Comparison of ENCODE assay signal across 35 cellular contexts in genomic region chr4:163941221-163941865, GRCh38.
DNase-seq lines count a peak whose midpoint lies in the region; ATAC-seq, FAIRE-seq and TF ChIP-seq lines count a peak whose summit lies in the region.
"Had no signal": no experiment of that assay in that cellular context is flagged by ENCODE, and none has a peak within 500 bp of the region (broad histone marks: within the 10 kb centered on the region; RNA-seq: fewer than 3 reads in every experiment).

No MANE protein-coding gene starts in this region.

- intact Hi-C loops in CD4-positive, alpha-beta T cell (cut with DNase I, micrococcal nuclease), result no loop called here
- intact Hi-C loops in activated T-helper 1 cell treated with anti-CD3 and anti-CD28 coated beads, Interleukin-12 subunit alpha, Interleukin-12 subunit beta, Interleukin-2, Interleukin-4 antibody, amounts not matched to agents 30 ng/mL and 10 ng/mL and 1 ng/mL, durations not matched to agents 14 hours and 24 hours and 36 hours (cut with micrococcal nuclease), result no loop called here

- no peak overlapping the region for H3K4me3 Mint-ChIP-seq in astrocyte (ENCODE audit: unreplicated experiment)
- H3K4me3 Mint-ChIP-seq in CD4-positive, alpha-beta T cell, result no peak overlapping the region
- no peak overlapping the region for H3K4me3 Mint-ChIP-seq in activated T-helper 1 cell treated with anti-CD3 and anti-CD28 coated beads, Interleukin-12 subunit alpha, Interleukin-12 subunit beta, Interleukin-2, Interleukin-4 antibody, amounts not matched to agents 30 ng/mL and 10 ng/mL and 1 ng/mL, durations not matched to agents 14 hours and 24 hours and 36 hours
- H3K4me3 Mint-ChIP-seq: activated CD8-positive, alpha-beta T cell treated with anti-CD3 and anti-CD28 coated beads, Interleukin-2, amount 10 ng/mL, durations not matched to agents 7 days and 5 days; activated naive CD4-positive, alpha-beta T cell treated with anti-CD3 and anti-CD28 coated beads, Interleukin-2, amount 50 U/mL, for 24 hours; memory B cell; neural crest cell had no signal

- H3K27ac ChIP-seq in astrocyte (ENCODE audit: low read depth, low read length), result no peak overlapping the region
- H3K27ac ChIP-seq in CD4-positive, alpha-beta T cell (ENCODE audit: low read depth, low read length), result no peak overlapping the region
- H3K27ac ChIP-seq: BLaER1 treated with 17β-estradiol and CSF1 and Interleukin-3, amounts not matched to agents 10 nM and 100 nM; gastroesophageal sphincter; pancreas; VCaP had no signal

- H2AFZ ChIP-seq in astrocyte (ENCODE audit: low read depth, low read length), result no peak overlapping the region

- no peaks in the 10 kb centered on the region for H3K79me2 ChIP-seq in astrocyte (ENCODE audit: insufficient read depth, low read length)

- H3K27me3 Mint-ChIP-seq in astrocyte (ENCODE audit: low read depth, unreplicated experiment), result no peaks in the 10 kb centered on the region
- no peaks in the 10 kb centered on the region for H3K27me3 Mint-ChIP-seq in CD4-positive, alpha-beta T cell
- H3K27me3 Mint-ChIP-seq in activated T-helper 1 cell treated with anti-CD3 and anti-CD28 coated beads, Interleukin-12 subunit alpha, Interleukin-12 subunit beta, Interleukin-2, Interleukin-4 antibody, amounts not matched to agents 30 ng/mL and 10 ng/mL and 1 ng/mL, durations not matched to agents 14 hours and 24 hours and 36 hours (ENCODE audit: insufficient read depth), result no peaks in the 10 kb centered on the region
- H3K27me3 Mint-ChIP-seq: activated naive CD4-positive, alpha-beta T cell treated with anti-CD3 and anti-CD28 coated beads, Interleukin-2, amount 50 U/mL, for 24 hours had no signal

- no peaks in the 10 kb centered on the region for H3K4me1 Mint-ChIP-seq in astrocyte (ENCODE audit: low read depth, unreplicated experiment)
- no peaks in the 10 kb centered on the region for H3K4me1 Mint-ChIP-seq in CD4-positive, alpha-beta T cell (ENCODE audit: low read depth)
- H3K4me1 Mint-ChIP-seq in activated T-helper 1 cell treated with anti-CD3 and anti-CD28 coated beads, Interleukin-12 subunit alpha, Interleukin-12 subunit beta, Interleukin-2, Interleukin-4 antibody, amounts not matched to agents 30 ng/mL and 10 ng/mL and 1 ng/mL, durations not matched to agents 14 hours and 24 hours and 36 hours (ENCODE audit: low read depth), result no peaks in the 10 kb centered on the region
- H3K4me1 Mint-ChIP-seq: activated naive CD4-positive, alpha-beta T cell treated with anti-CD3 and anti-CD28 coated beads, Interleukin-2, amount 50 U/mL, for 24 hours; memory B cell; neural crest cell had no signal

- H3K4me3 ChIP-seq in astrocyte (ENCODE audit: insufficient read depth, low read depth, low read length) (no peak overlapping the region), fibroblast of mammary gland (ENCODE audit: control insufficient read depth, low read depth, low read length) (no peak overlapping the region)
- H3K4me3 ChIP-seq: BLaER1 treated with 17β-estradiol and CSF1 and Interleukin-3, amounts not matched to agents 10 nM and 100 nM; gastroesophageal sphincter; pancreas had no signal

- no peaks in the 10 kb centered on the region for H3K27me3 ChIP-seq in astrocyte (ENCODE audit: insufficient read depth, low read length)
- no peaks in the 10 kb centered on the region for H3K27me3 ChIP-seq in CD4-positive, alpha-beta T cell (ENCODE audit: control insufficient read depth, insufficient read depth, low read length)
- H3K27me3 ChIP-seq: BLaER1 treated with 17β-estradiol and CSF1 and Interleukin-3, amounts not matched to agents 10 nM and 100 nM; gastroesophageal sphincter; pancreas had no signal

- no peak overlapping the region for H3K27ac Mint-ChIP-seq in astrocyte (ENCODE audit: unreplicated experiment)
- H3K27ac Mint-ChIP-seq in CD4-positive, alpha-beta T cell, result no peak overlapping the region
- no peak overlapping the region for H3K27ac Mint-ChIP-seq in activated T-helper 1 cell treated with anti-CD3 and anti-CD28 coated beads, Interleukin-12 subunit alpha, Interleukin-12 subunit beta, Interleukin-2, Interleukin-4 antibody, amounts not matched to agents 30 ng/mL and 10 ng/mL and 1 ng/mL, durations not matched to agents 14 hours and 24 hours and 36 hours
- H3K27ac Mint-ChIP-seq: activated CD8-positive, alpha-beta T cell treated with anti-CD3 and anti-CD28 coated beads, Interleukin-2, amount 10 ng/mL, durations not matched to agents 7 days and 5 days; activated naive CD4-positive, alpha-beta T cell treated with anti-CD3 and anti-CD28 coated beads, Interleukin-2, amount 50 U/mL, for 24 hours; activated T-helper 2 cell treated with anti-CD3 and anti-CD28 coated beads, Interferon-gamma antibody, Interleukin-2, Interleukin-4, amounts not matched to agents 10 μg/mL and 5 μg/mL and 100 μg/mL, durations not matched to agents 14 hours and 24 hours and 36 hours; memory B cell had no signal

- H3K9ac ChIP-seq in astrocyte (ENCODE audit: low read length), result no peak overlapping the region
- H3K9ac ChIP-seq: BLaER1 treated with 17β-estradiol and CSF1 and Interleukin-3, amounts not matched to agents 10 nM and 100 nM had no signal

- no peaks in the 10 kb centered on the region for H3K36me3 ChIP-seq in astrocyte (ENCODE audit: insufficient read depth, low read length)
- H3K36me3 ChIP-seq: BLaER1 treated with 17β-estradiol and CSF1 and Interleukin-3, amounts not matched to agents 10 nM and 100 nM; gastroesophageal sphincter; pancreas had no signal

- no peaks in the 10 kb centered on the region for H3K9me3 Mint-ChIP-seq in astrocyte (ENCODE audit: unreplicated experiment)
- no peaks in the 10 kb centered on the region for H3K9me3 Mint-ChIP-seq in CD4-positive, alpha-beta T cell
- no peaks in the 10 kb centered on the region for H3K9me3 Mint-ChIP-seq in activated T-helper 1 cell treated with anti-CD3 and anti-CD28 coated beads, Interleukin-12 subunit alpha, Interleukin-12 subunit beta, Interleukin-2, Interleukin-4 antibody, amounts not matched to agents 30 ng/mL and 10 ng/mL and 1 ng/mL, durations not matched to agents 14 hours and 24 hours and 36 hours
- H3K9me3 Mint-ChIP-seq: activated T-helper 2 cell treated with anti-CD3 and anti-CD28 coated beads, Interferon-gamma antibody, Interleukin-2, Interleukin-4, amounts not matched to agents 10 μg/mL and 5 μg/mL and 100 μg/mL, durations not matched to agents 14 hours and 24 hours and 36 hours; neural crest cell had no signal

- no peaks in the 10 kb centered on the region for H3K36me3 Mint-ChIP-seq in astrocyte (ENCODE audit: low read depth, unreplicated experiment)
- H3K36me3 Mint-ChIP-seq in CD4-positive, alpha-beta T cell (ENCODE audit: low read depth), result no peaks in the 10 kb centered on the region
- no peaks in the 10 kb centered on the region for H3K36me3 Mint-ChIP-seq in activated T-helper 1 cell treated with anti-CD3 and anti-CD28 coated beads, Interleukin-12 subunit alpha, Interleukin-12 subunit beta, Interleukin-2, Interleukin-4 antibody, amounts not matched to agents 30 ng/mL and 10 ng/mL and 1 ng/mL, durations not matched to agents 14 hours and 24 hours and 36 hours (ENCODE audit: low read depth)
- H3K36me3 Mint-ChIP-seq: memory B cell had no signal

- DNase-seq in M059J (ENCODE audit: low read depth), result peak; percentile 37
- DNase-seq in astrocyte (ENCODE audit: low read depth), result peak; percentile 8
- DNase-seq in fibroblast of mammary gland (ENCODE audit: low read depth), result peak; percentile 12
- peak; percentile 56 for DNase-seq in renal cortical epithelial cell (ENCODE audit: low read depth)
- DNase-seq in NCI-H226, result no peak
- DNase-seq in GOT3 (lab: John Stamatoyannopoulos, UW), result no peak
- no peak for DNase-seq in CD4-positive, alpha-beta T cell
- no peak for DNase-seq in activated T-helper 1 cell treated with anti-CD3 and anti-CD28 coated beads, Interleukin-12 subunit alpha, Interleukin-12 subunit beta, Interleukin-2, Interleukin-4 antibody, amounts not matched to agents 30 ng/mL and 10 ng/mL and 1 ng/mL, durations not matched to agents 14 hours and 24 hours and 36 hours (ENCODE audit: low spot score)
- DNase-seq: activated CD4-positive, alpha-beta T cell treated with anti-CD3 and anti-CD28 coated beads for 4 hours; activated CD8-positive, alpha-beta T cell treated with anti-CD3 and anti-CD28 coated beads, Interleukin-2, amount 10 ng/mL, durations not matched to agents 7 days and 5 days; amygdala; caudate nucleus; COR-L47; cortex of kidney; DND-41; hippocampal formation; KBM-7; MM.1S; NCI-H1417; NCI-H2029; NCI-H526; NK-92 treated with Interleukin-12 subunit alpha and Interleukin-12 subunit beta, amount 100 ng/mL, for 24 hours; pancreas; retina; SIG-M5; small intestine; stimulated activated naive CD4-positive, alpha-beta T cell treated with Interleukin-2 at 50 U/mL for 16 hours had no signal

- TF ChIP-seq CTCF in astrocyte (IDR thresholded peaks at IDR 0.05; ENCODE audit: insufficient read depth, low read depth, low read length) (no peak), fibroblast of mammary gland (conservative IDR thresholded peaks at IDR 0.05; ENCODE audit: control insufficient read depth, insufficient read depth, low read depth, low read length) (no peak)
- TF ChIP-seq CTCF in CD4-positive, alpha-beta T cell (IDR thresholded peaks at IDR 0.05), result no peak

- H3K4me1 ChIP-seq in astrocyte (ENCODE audit: insufficient read depth, low read length), result no peaks in the 10 kb centered on the region
- H3K4me1 ChIP-seq: BLaER1 treated with 17β-estradiol and CSF1 and Interleukin-3, amounts not matched to agents 10 nM and 100 nM; gastroesophageal sphincter; pancreas had no signal

- no peaks in the 10 kb centered on the region for H3K9me3 ChIP-seq in astrocyte (ENCODE audit: insufficient read depth, low read depth, low read length)
- H3K9me3 ChIP-seq in CD4-positive, alpha-beta T cell (ENCODE audit: control insufficient read depth, low read length), result no peaks in the 10 kb centered on the region
- H3K9me3 ChIP-seq: pancreas had no signal

- no peak overlapping the region for H3K4me2 ChIP-seq in astrocyte (ENCODE audit: low read length)
- H3K4me2 ChIP-seq: BLaER1 treated with 17β-estradiol and CSF1 and Interleukin-3, amounts not matched to agents 10 nM and 100 nM had no signal

- POLR2A ChIA-PET in CD4-positive, alpha-beta T cell (lab: Charles Lee), result no interaction called here

- CTCF ChIA-PET in CD4-positive, alpha-beta T cell (lab: Charles Lee), result no interaction called here

- H4K20me1 ChIP-seq in astrocyte (ENCODE audit: insufficient read depth, low read length), result no peaks in the 10 kb centered on the region
- H4K20me1 ChIP-seq: BLaER1 treated with 17β-estradiol and CSF1 and Interleukin-3, amounts not matched to agents 10 nM and 100 nM had no signal

- no peak for FAIRE-seq in astrocyte (lab: Jason Lieb, UNC)
- FAIRE-seq: pancreas had no signal

- no peak for ATAC-seq in CD4-positive, alpha-beta T cell (ENCODE audit: poor library complexity)
- ATAC-seq: activated CD8-positive, alpha-beta T cell treated with anti-CD3 and anti-CD28 coated beads, Interleukin-2, amount 10 ng/mL, durations not matched to agents 7 days and 5 days; gastroesophageal sphincter; left lobe of liver; pancreas had no signal

Comparison
In these comparisons a context has a peak if more than half of its experiments do, and no peak if none do; other contexts are left out.
1. DNase-seq: peak in M059J (single experiment), astrocyte (single experiment), fibroblast of mammary gland (single experiment) and renal cortical epithelial cell (single experiment); none in NCI-H226 (single experiment), GOT3 (single experiment), CD4-positive, alpha-beta T cell (0 of 10) and activated T-helper 1 cell treated with anti-CD3 and anti-CD28 coated beads, Interleukin-12 subunit alpha, Interleukin-12 subunit beta, Interleukin-2, Interleukin-4 antibody, amounts not matched to agents 30 ng/mL and 10 ng/mL and 1 ng/mL, durations not matched to agents 14 hours and 24 hours and 36 hours (single experiment).